In genomic region chr17:16419074-16419928, GRCh38 we compare ENCODE assay signal across 9 cellular contexts. TPM values are rescaled to one million over a fixed set of nuclear protein-coding genes. Genes with fewer than 3 reads are reported as not detected.
DNase-seq lines count a peak whose midpoint lies in the region; ATAC-seq, FAIRE-seq and TF ChIP-seq lines count a peak whose summit lies in the region.
"Had no signal": no experiment of that assay in that cellular context is flagged by ENCODE, and none has a peak within 500 bp of the region (broad histone marks: within the 10 kb centered on the region; RNA-seq: fewer than 3 reads in every experiment).

No MANE protein-coding gene starts in this region.

- no peaks in the 10 kb centered on the region for H3K9me2 ChIP-seq in OCI-LY1 (ENCODE audit: low read depth, low read length)

- H3K36me3 ChIP-seq in HEK293 (ENCODE audit: control insufficient read depth in 2 of 2, insufficient read depth in 1 of 2, low read length in 2 of 2): no peaks in the 10 kb centered on the region
- H3K36me3 ChIP-seq in OCI-LY1 (ENCODE audit: insufficient read depth, low read length): peaks cover 32% of the 10 kb centered on the region; the same call in 1 of the 2 replicates
- no peaks in the 10 kb centered on the region for H3K36me3 ChIP-seq in kidney (ENCODE audit: control insufficient read depth in 1 of 2, insufficient read depth in 2 of 2, low read length in 2 of 2)

- intact Hi-C loops in kidney (cut with DNase I): no loop called here

- H3K4me3 ChIP-seq in HEK293 (ENCODE audit: low read depth, low read length) (no peak overlapping the region), OCI-LY1 (ENCODE audit: low read depth, low read length, poor library complexity, severe bottlenecking) (no peak overlapping the region), kidney (ENCODE audit: low read length in 2 of 2) (no peak overlapping the region)

- H3K79me2 ChIP-seq in OCI-LY1 (ENCODE audit: insufficient read depth, low read length): no peaks in the 10 kb centered on the region

- H3K27me3 Mint-ChIP-seq in activated naive CD8-positive, alpha-beta T cell: no peaks in the 10 kb centered on the region

- no peak overlapping the region for H3K4me2 ChIP-seq in OCI-LY1 (ENCODE audit: low read length)

- no peaks in the 10 kb centered on the region for H4K20me1 ChIP-seq in OCI-LY1 (ENCODE audit: insufficient read depth, low read length)

- TF ChIP-seq CTCF in HEK293 (tag by site-specific recombination; IDR thresholded peaks at IDR 0.05) (no peak), OCI-LY1 (IDR thresholded peaks at IDR 0.05; ENCODE audit: low read length) (no peak), kidney (IDR thresholded peaks at IDR 0.05; ENCODE audit: borderline replicate concordance, extremely low read depth, insufficient read depth) (no peak)

- no peaks in the 10 kb centered on the region for H3K9me3 Mint-ChIP-seq in activated naive CD8-positive, alpha-beta T cell (ENCODE audit: low read depth)
- H3K9me3 Mint-ChIP-seq in stimulated activated effector memory CD8-positive, alpha-beta T cell treated with anti-CD3 and anti-CD28 coated beads, Interleukin-12 subunit alpha, Interleukin-12 subunit beta, amount 100 ng/mL, for 72 hours: no peaks in the 10 kb centered on the region

- H2AFZ ChIP-seq in OCI-LY1 (ENCODE audit: low read length): no peak overlapping the region

- H3K4me1 Mint-ChIP-seq in activated naive CD8-positive, alpha-beta T cell (ENCODE audit: low read depth): peaks cover 48% of the 10 kb centered on the region
- peaks cover 57% of the 10 kb centered on the region for H3K4me1 Mint-ChIP-seq in stimulated activated effector memory CD8-positive, alpha-beta T cell treated with anti-CD3 and anti-CD28 coated beads, Interleukin-12 subunit alpha, Interleukin-12 subunit beta, amount 100 ng/mL, for 72 hours

- H3F3A ChIP-seq in OCI-LY1 (ENCODE audit: insufficient read depth, low read length): no peaks in the 10 kb centered on the region

- H3K4me1 ChIP-seq in HEK293 (ENCODE audit: control insufficient read depth, insufficient read depth, low read length) (peaks cover 11% of the 10 kb centered on the region; the same call in 1 of the 2 replicates), OCI-LY1 (ENCODE audit: insufficient read depth, low read length, severe bottlenecking) (peaks cover 29% of the 10 kb centered on the region), kidney (ENCODE audit: control insufficient read depth in 1 of 2, insufficient read depth in 1 of 2, low read depth in 1 of 2, low read length in 2 of 2) (peaks cover 6% of the 10 kb centered on the region in 2 donors)

- H3K4me3 Mint-ChIP-seq in activated naive CD8-positive, alpha-beta T cell: peak overlapping the region; percentile 75
- H3K4me3 Mint-ChIP-seq in stimulated activated effector memory CD8-positive, alpha-beta T cell treated with anti-CD3 and anti-CD28 coated beads, Interleukin-12 subunit alpha, Interleukin-12 subunit beta, amount 100 ng/mL, for 72 hours: peak overlapping the region; percentile 98

- peak overlapping the region; percentile 92 for H3K27ac Mint-ChIP-seq in activated naive CD8-positive, alpha-beta T cell
- H3K27ac Mint-ChIP-seq in stimulated activated effector memory CD8-positive, alpha-beta T cell treated with anti-CD3 and anti-CD28 coated beads, Interleukin-12 subunit alpha, Interleukin-12 subunit beta, amount 100 ng/mL, for 72 hours: peak overlapping the region; percentile 99

- POLR2A ChIA-PET in HEK293 (lab: Yijun Ruan, JAX): interaction anchor here (0.5 to 4.2 kb wide), 8 partner anchors 8 to 117 kb away, joined by 3 to 25 read pairs (median 5); partner anchors contain the start of gene UBB

- H3K9me3 ChIP-seq in HEK293 (ENCODE audit: control insufficient read depth, insufficient read depth, low read depth, low read length) (no peaks in the 10 kb centered on the region), OCI-LY1 (ENCODE audit: low read length) (no peaks in the 10 kb centered on the region), kidney (ENCODE audit: control insufficient read depth in 1 of 2, low read length in 2 of 2) (no peaks in the 10 kb centered on the region)

- H3K9ac ChIP-seq in OCI-LY1 (ENCODE audit: low read length): no peak overlapping the region
- H3K9ac ChIP-seq in kidney (ENCODE audit: low read length in 2 of 2): no peak overlapping the region

- no peak for FAIRE-seq in kidney (lab: Jason Lieb, UNC)

- H3K27ac ChIP-seq in HEK293 (ENCODE audit: extremely low read depth, low read depth, low read length) (peak overlapping the region; percentile 4; the same call in 1 of the 2 replicates), OCI-LY1 (ENCODE audit: low read depth, low read length, poor library complexity, severe bottlenecking) (peak overlapping the region; percentile 4), kidney (ENCODE audit: low read depth in 2 of 2, low read length in 2 of 2) (peak overlapping the region; percentile 4 to 52)

- ATAC-seq in stimulated activated effector memory CD8-positive, alpha-beta T cell treated with anti-CD3 and anti-CD28 coated beads, Interleukin-12 subunit alpha, Interleukin-12 subunit beta, amount 100 ng/mL, for 72 hours: peak; percentile 85
- ATAC-seq in HG03457 (IDR thresholded peaks at IDR 0.05; ENCODE audit: unreplicated experiment): no peak
- ATAC-seq: Panc1 had no signal

- CTCF ChIA-PET in HEK293 (lab: Yijun Ruan, JAX): interaction anchor here (0.6 to 2.7 kb wide), 7 partner anchors 9 to 170 kb away, joined by 5 to 11 read pairs (median 8); no protein-coding TSS in a partner anchor

- DNase-seq in Daoy (ENCODE audit: low read depth) (peak; percentile 94), kidney (no peak), Ammon's horn (ENCODE audit: low spot score) (no peak)
- peak in 1 of 2 donors; percentile 81 for DNase-seq in stimulated activated effector memory CD8-positive, alpha-beta T cell treated with anti-CD3 and anti-CD28 coated beads, Interleukin-12 subunit alpha, Interleukin-12 subunit beta, amount 100 ng/mL, for 72 hours (ENCODE audit: low spot score in 2 of 2)

- H3K27me3 ChIP-seq in OCI-LY1 (ENCODE audit: insufficient read depth, low read length): no peaks in the 10 kb centered on the region

- H3K36me3 Mint-ChIP-seq in activated naive CD8-positive, alpha-beta T cell: peaks cover 4% of the 10 kb centered on the region
- H3K36me3 Mint-ChIP-seq in stimulated activated effector memory CD8-positive, alpha-beta T cell treated with anti-CD3 and anti-CD28 coated beads, Interleukin-12 subunit alpha, Interleukin-12 subunit beta, amount 100 ng/mL, for 72 hours: peaks cover 79% of the 10 kb centered on the region

TF ChIP-seq in HEK293, 187 proteins besides CTCF, POLR2A, EP300 and RAD21 (continues in another document):
- TF ChIP-seq ZIC2 (tag by site-specific recombination; IDR thresholded peaks at IDR 0.05): peak; percentile 94
- TF ChIP-seq ZBTB17 (tag by site-specific recombination; IDR thresholded peaks at IDR 0.05): peak; percentile 48; the same call in 1 of the 2 replicates
- TF ChIP-seq, protein P1, sequence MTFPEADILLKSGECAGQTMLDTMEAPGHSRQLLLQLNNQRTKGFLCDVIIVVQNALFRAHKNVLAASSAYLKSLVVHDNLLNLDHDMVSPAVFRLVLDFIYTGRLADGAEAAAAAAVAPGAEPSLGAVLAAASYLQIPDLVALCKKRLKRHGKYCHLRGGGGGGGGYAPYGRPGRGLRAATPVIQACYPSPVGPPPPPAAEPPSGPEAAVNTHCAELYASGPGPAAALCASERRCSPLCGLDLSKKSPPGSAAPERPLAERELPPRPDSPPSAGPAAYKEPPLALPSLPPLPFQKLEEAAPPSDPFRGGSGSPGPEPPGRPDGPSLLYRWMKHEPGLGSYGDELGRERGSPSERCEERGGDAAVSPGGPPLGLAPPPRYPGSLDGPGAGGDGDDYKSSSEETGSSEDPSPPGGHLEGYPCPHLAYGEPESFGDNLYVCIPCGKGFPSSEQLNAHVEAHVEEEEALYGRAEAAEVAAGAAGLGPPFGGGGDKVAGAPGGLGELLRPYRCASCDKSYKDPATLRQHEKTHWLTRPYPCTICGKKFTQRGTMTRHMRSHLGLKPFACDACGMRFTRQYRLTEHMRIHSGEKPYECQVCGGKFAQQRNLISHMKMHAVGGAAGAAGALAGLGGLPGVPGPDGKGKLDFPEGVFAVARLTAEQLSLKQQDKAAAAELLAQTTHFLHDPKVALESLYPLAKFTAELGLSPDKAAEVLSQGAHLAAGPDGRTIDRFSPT (tag by site-specific recombination; IDR thresholded peaks at IDR 0.05): 0 out of 2 replicates have a peak, but pooled peaks have one; percentile 37
- TF ChIP-seq KLF8 (tag by site-specific recombination; IDR thresholded peaks at IDR 0.05): no peak
- TF ChIP-seq ZBTB11 (tag by site-specific recombination; conservative IDR thresholded peaks at IDR 0.05; ENCODE audit: low read depth): no peak

RNA-seq across cellular contexts. Expression of gene TRPV2, which starts 3.9 kb away (rescaled TPM):
- total RNA-seq in Daoy (2014; rRNA removed; shearing (Covaris generic)): 0.06 and 2.3 TPM in 2 replicates
- 18.2 TPM for total RNA-seq in kidney
- 8.6 TPM for polyA plus RNA-seq in kidney (ENCODE audit: insufficient read depth, low read depth, low replicate concordance)

RNA-seq across cellular contexts. Expression of gene UBB, which starts 38.4 kb away (rescaled TPM):
- 1,877 and 2,346 TPM in 2 replicates for total RNA-seq in Daoy (2014; rRNA removed; shearing (Covaris generic))
- total RNA-seq in kidney: 1,214 TPM
- 2,605 TPM for polyA plus RNA-seq in kidney (ENCODE audit: insufficient read depth, low read depth, low replicate concordance)
